ENCODE assay signal across 34 cellular contexts in genomic region chr4:22857411-22857810, GRCh38.
"Had no signal": no experiment of that assay in that cellular context is flagged by ENCODE, and none has a peak within 500 bp of the region (broad histone marks: within the 10 kb centered on the region; RNA-seq: fewer than 3 reads in every experiment).

No MANE protein-coding gene starts in this region.

- H3K27me3 ChIP-seq: MG63 had no signal

- DNase-seq: Karpas-422, Kasumi-1, KBM-7, KG1, MG63, MV-4-11, NCI-H1048, NCI-H1092, NCI-H1092 treated with DMSO at 0.1 percent for 48 hours, NCI-H1105, NCI-H1105 treated with DMSO at 0.1 percent for 48 hours, NCI-H1417, NCI-H1436, NCI-H1436 treated with DMSO at 0.1 percent for 48 hours, NCI-H146, NCI-H1694, NCI-H1694 treated with DMSO at 0.1 percent for 48 hours, NCI-H187, NCI-H187 treated with DMSO at 0.1 percent for 48 hours, NCI-H2029, NCI-H2029 treated with DMSO at 0.1 percent for 48 hours, NCI-H2081, NCI-H2081 treated with DMSO at 0.1 percent for 48 hours, NCI-H2107, NCI-H2171, NCI-H2171 treated with DMSO at 0.1 percent for 48 hours, NCI-H2227 treated with DMSO at 0.1 percent for 48 hours, NCI-H226, NCI-H345, NCI-H446, NCI-H446 treated with DMSO at 0.1 percent for 48 hours, NCI-H510A, NCI-H510A treated with DMSO at 0.1 percent for 48 hours, NCI-H524 had no signal

- H3K36me3 ChIP-seq: MG63 had no signal

- H3K9me3 ChIP-seq: MG63 had no signal

- H3K4me3 ChIP-seq: MG63 had no signal
